ENCODE assay signal across 20 cellular contexts in genomic region chr12:32894566-32894965, GRCh38. TPM values are rescaled to one million over a fixed set of nuclear protein-coding genes. Genes with fewer than 3 reads are reported as not detected.
DNase-seq lines count a peak whose midpoint lies in the region; ATAC-seq, FAIRE-seq and TF ChIP-seq lines count a peak whose summit lies in the region.
"Had no signal": no experiment of that assay in that cellular context is flagged by ENCODE, and none has a peak within 500 bp of the region (broad histone marks: within the 10 kb centered on the region; RNA-seq: fewer than 3 reads in every experiment).

No MANE protein-coding gene starts in this region.

- no peak overlapping the region for H2AFZ ChIP-seq in astrocyte (ENCODE audit: low read depth, low read length)

- no peak for FAIRE-seq in astrocyte (lab: Jason Lieb, UNC)

- peak; percentile 40 for ATAC-seq in left ventricle myocardium superior
- no peak for ATAC-seq in GM21529 (IDR thresholded peaks at IDR 0.05; ENCODE audit: unreplicated experiment)
- ATAC-seq: esophagus mucosa; stimulated activated effector memory CD8-positive, alpha-beta T cell treated with anti-CD3 and anti-CD28 coated beads, Interleukin-12 subunit alpha, Interleukin-12 subunit beta, amount 100 ng/mL, for 72 hours had no signal

- H3K9me3 ChIP-seq in HUES48 (ENCODE audit: control insufficient read depth, insufficient read depth, low read length), result no peaks in the 10 kb centered on the region
- H3K9me3 ChIP-seq in astrocyte (ENCODE audit: insufficient read depth, low read depth, low read length), result no peaks in the 10 kb centered on the region
- H3K9me3 ChIP-seq: ascending aorta; BLaER1 treated with 17β-estradiol and CSF1 and Interleukin-3, amounts not matched to agents 10 nM and 100 nM; spleen; upper lobe of left lung had no signal

- H3K4me3 Mint-ChIP-seq in astrocyte (ENCODE audit: unreplicated experiment), result peak overlapping the region; percentile 80
- peak overlapping the region; percentile 60 for H3K4me3 Mint-ChIP-seq in progenitor cell of endocrine pancreas (ENCODE audit: low read depth)
- H3K4me3 Mint-ChIP-seq in activated naive CD4-positive, alpha-beta T cell treated with anti-CD3 and anti-CD28 coated beads for 36 hours, result no peak overlapping the region
- no peak overlapping the region for H3K4me3 Mint-ChIP-seq in activated T-helper 1 cell treated with anti-CD3 and anti-CD28 coated beads, Interleukin-12 subunit alpha, Interleukin-12 subunit beta, Interleukin-2, Interleukin-4 antibody, amounts not matched to agents 30 ng/mL and 10 ng/mL and 1 ng/mL, durations not matched to agents 14 hours and 24 hours and 36 hours
- H3K4me3 Mint-ChIP-seq: activated B cell treated with CpG ODN at 0.5 μM for 24 hours; stimulated activated effector memory CD8-positive, alpha-beta T cell treated with anti-CD3 and anti-CD28 coated beads, Interleukin-12 subunit alpha, Interleukin-12 subunit beta, amount 100 ng/mL, for 72 hours had no signal

- H3K27me3 ChIP-seq in HUES48 (ENCODE audit: control insufficient read depth, insufficient read depth, low read length) (peaks cover 10% of the 10 kb centered on the region; the same call in 1 of the 2 replicates), astrocyte (ENCODE audit: insufficient read depth, low read length) (peaks cover 11% of the 10 kb centered on the region)

- H3K27ac Mint-ChIP-seq in astrocyte (ENCODE audit: unreplicated experiment) (no peak overlapping the region), progenitor cell of endocrine pancreas (peak overlapping the region; percentile 97)
- H3K27ac Mint-ChIP-seq in activated naive CD4-positive, alpha-beta T cell treated with anti-CD3 and anti-CD28 coated beads for 36 hours, result no peak overlapping the region
- no peak overlapping the region for H3K27ac Mint-ChIP-seq in activated T-helper 1 cell treated with anti-CD3 and anti-CD28 coated beads, Interleukin-12 subunit alpha, Interleukin-12 subunit beta, Interleukin-2, Interleukin-4 antibody, amounts not matched to agents 30 ng/mL and 10 ng/mL and 1 ng/mL, durations not matched to agents 14 hours and 24 hours and 36 hours
- H3K27ac Mint-ChIP-seq: activated B cell treated with CpG ODN at 0.5 μM for 24 hours; stimulated activated effector memory CD8-positive, alpha-beta T cell treated with anti-CD3 and anti-CD28 coated beads, Interleukin-12 subunit alpha, Interleukin-12 subunit beta, amount 100 ng/mL, for 72 hours had no signal

- CTCF ChIA-PET in activated naive CD4-positive, alpha-beta T cell treated with anti-CD3 and anti-CD28 coated beads for 36 hours (lab: Charles Lee), result no interaction called here

- H3K36me3 ChIP-seq in HUES48 (ENCODE audit: control insufficient read depth, insufficient read depth, low read length) (no peaks in the 10 kb centered on the region), astrocyte (ENCODE audit: insufficient read depth, low read length) (no peaks in the 10 kb centered on the region)
- H3K36me3 ChIP-seq: ascending aorta; BLaER1 treated with 17β-estradiol and CSF1 and Interleukin-3, amounts not matched to agents 10 nM and 100 nM; spleen; upper lobe of left lung had no signal

- no peaks in the 10 kb centered on the region for H3K79me2 ChIP-seq in astrocyte (ENCODE audit: insufficient read depth, low read length)

- H3K9ac ChIP-seq in HUES48 (ENCODE audit: low read depth, low read length), result no peak overlapping the region
- H3K9ac ChIP-seq in astrocyte (ENCODE audit: low read length), result no peak overlapping the region
- H3K9ac ChIP-seq: BLaER1 treated with 17β-estradiol and CSF1 and Interleukin-3, amounts not matched to agents 10 nM and 100 nM had no signal

- H3K27me3 Mint-ChIP-seq in astrocyte (ENCODE audit: low read depth, unreplicated experiment), result no peaks in the 10 kb centered on the region
- no peaks in the 10 kb centered on the region for H3K27me3 Mint-ChIP-seq in progenitor cell of endocrine pancreas
- peaks cover 48% of the 10 kb centered on the region for H3K27me3 Mint-ChIP-seq in activated naive CD4-positive, alpha-beta T cell treated with anti-CD3 and anti-CD28 coated beads for 36 hours (ENCODE audit: low read depth)
- H3K27me3 Mint-ChIP-seq in activated T-helper 1 cell treated with anti-CD3 and anti-CD28 coated beads, Interleukin-12 subunit alpha, Interleukin-12 subunit beta, Interleukin-2, Interleukin-4 antibody, amounts not matched to agents 30 ng/mL and 10 ng/mL and 1 ng/mL, durations not matched to agents 14 hours and 24 hours and 36 hours (ENCODE audit: insufficient read depth), result peaks cover 42% of the 10 kb centered on the region

- peaks cover 56% of the 10 kb centered on the region for H3K4me1 ChIP-seq in HUES48 (ENCODE audit: control insufficient read depth, insufficient read depth, low read length)
- peaks cover 11% of the 10 kb centered on the region for H3K4me1 ChIP-seq in astrocyte (ENCODE audit: insufficient read depth, low read length)

- H3K9me3 Mint-ChIP-seq in astrocyte (ENCODE audit: unreplicated experiment) (no peaks in the 10 kb centered on the region), progenitor cell of endocrine pancreas (ENCODE audit: low read depth) (no peaks in the 10 kb centered on the region)
- H3K9me3 Mint-ChIP-seq in activated naive CD4-positive, alpha-beta T cell treated with anti-CD3 and anti-CD28 coated beads for 36 hours, result no peaks in the 10 kb centered on the region
- no peaks in the 10 kb centered on the region for H3K9me3 Mint-ChIP-seq in activated T-helper 1 cell treated with anti-CD3 and anti-CD28 coated beads, Interleukin-12 subunit alpha, Interleukin-12 subunit beta, Interleukin-2, Interleukin-4 antibody, amounts not matched to agents 30 ng/mL and 10 ng/mL and 1 ng/mL, durations not matched to agents 14 hours and 24 hours and 36 hours
- H3K9me3 Mint-ChIP-seq: activated B cell treated with CpG ODN at 0.5 μM for 24 hours; stimulated activated effector memory CD8-positive, alpha-beta T cell treated with anti-CD3 and anti-CD28 coated beads, Interleukin-12 subunit alpha, Interleukin-12 subunit beta, amount 100 ng/mL, for 72 hours had no signal

- H3K4me1 Mint-ChIP-seq in astrocyte (ENCODE audit: low read depth, unreplicated experiment) (peaks cover 38% of the 10 kb centered on the region), progenitor cell of endocrine pancreas (ENCODE audit: low read depth) (peaks cover 66% of the 10 kb centered on the region)
- peaks cover 18% of the 10 kb centered on the region for H3K4me1 Mint-ChIP-seq in activated naive CD4-positive, alpha-beta T cell treated with anti-CD3 and anti-CD28 coated beads for 36 hours (ENCODE audit: low read depth)
- H3K4me1 Mint-ChIP-seq in activated T-helper 1 cell treated with anti-CD3 and anti-CD28 coated beads, Interleukin-12 subunit alpha, Interleukin-12 subunit beta, Interleukin-2, Interleukin-4 antibody, amounts not matched to agents 30 ng/mL and 10 ng/mL and 1 ng/mL, durations not matched to agents 14 hours and 24 hours and 36 hours (ENCODE audit: low read depth), result peaks cover 14% of the 10 kb centered on the region

- DNase-seq in astrocyte (ENCODE audit: low read depth) (no peak), left ventricle myocardium superior (no peak), progenitor cell of endocrine pancreas (ENCODE audit: low spot score, unreplicated experiment) (no peak), activated gamma-delta T cell (lab: John Stamatoyannopoulos, UW) (no peak)
- DNase-seq in activated naive CD4-positive, alpha-beta T cell treated with anti-CD3 and anti-CD28 coated beads for 36 hours, result no peak
- DNase-seq in activated T-helper 1 cell treated with anti-CD3 and anti-CD28 coated beads, Interleukin-12 subunit alpha, Interleukin-12 subunit beta, Interleukin-2, Interleukin-4 antibody, amounts not matched to agents 30 ng/mL and 10 ng/mL and 1 ng/mL, durations not matched to agents 14 hours and 24 hours and 36 hours (ENCODE audit: low spot score), result no peak
- DNase-seq: activated B cell treated with CpG ODN at 0.5 μM for 24 hours; activated effector memory CD4-positive, alpha-beta T cell treated with anti-CD3 and anti-CD28 coated beads, Interleukin-2, amount 50 U/mL, for 16 hours; head of caudate nucleus; NCI-H1092; NCI-H526 treated with DMSO at 0.1 percent for 48 hours; spleen; upper lobe of left lung had no signal

- intact Hi-C loops in left ventricle myocardium superior (cut with micrococcal nuclease), result loop anchor here (10.0 kb wide), 1 partner anchor 100 kb away; no protein-coding TSS in a partner anchor
- intact Hi-C loops in activated naive CD4-positive, alpha-beta T cell treated with anti-CD3 and anti-CD28 coated beads for 36 hours (cut with micrococcal nuclease), result loop anchor here (10.0 kb wide), 1 partner anchor 440 kb away; no protein-coding TSS in a partner anchor
- intact Hi-C loops in activated T-helper 1 cell treated with anti-CD3 and anti-CD28 coated beads, Interleukin-12 subunit alpha, Interleukin-12 subunit beta, Interleukin-2, Interleukin-4 antibody, amounts not matched to agents 30 ng/mL and 10 ng/mL and 1 ng/mL, durations not matched to agents 14 hours and 24 hours and 36 hours (cut with micrococcal nuclease), result loop anchor here (10.0 kb wide), 1 partner anchor 1130 kb away; the partner anchor contains the start of gene ALG10

- peaks cover 2% of the 10 kb centered on the region for H3K36me3 Mint-ChIP-seq in astrocyte (ENCODE audit: low read depth, unreplicated experiment)
- no peaks in the 10 kb centered on the region for H3K36me3 Mint-ChIP-seq in progenitor cell of endocrine pancreas (ENCODE audit: insufficient read depth)
- no peaks in the 10 kb centered on the region for H3K36me3 Mint-ChIP-seq in activated naive CD4-positive, alpha-beta T cell treated with anti-CD3 and anti-CD28 coated beads for 36 hours (ENCODE audit: low read depth)
- no peaks in the 10 kb centered on the region for H3K36me3 Mint-ChIP-seq in activated T-helper 1 cell treated with anti-CD3 and anti-CD28 coated beads, Interleukin-12 subunit alpha, Interleukin-12 subunit beta, Interleukin-2, Interleukin-4 antibody, amounts not matched to agents 30 ng/mL and 10 ng/mL and 1 ng/mL, durations not matched to agents 14 hours and 24 hours and 36 hours (ENCODE audit: low read depth)
- H3K36me3 Mint-ChIP-seq: stimulated activated effector memory CD8-positive, alpha-beta T cell treated with anti-CD3 and anti-CD28 coated beads, Interleukin-12 subunit alpha, Interleukin-12 subunit beta, amount 100 ng/mL, for 72 hours had no signal

- H4K20me1 ChIP-seq in astrocyte (ENCODE audit: insufficient read depth, low read length), result no peaks in the 10 kb centered on the region
- H4K20me1 ChIP-seq: BLaER1 treated with 17β-estradiol and CSF1 and Interleukin-3, amounts not matched to agents 10 nM and 100 nM had no signal

- H3K4me2 ChIP-seq in astrocyte (ENCODE audit: low read length), result no peak overlapping the region
- H3K4me2 ChIP-seq: BLaER1 treated with 17β-estradiol and CSF1 and Interleukin-3, amounts not matched to agents 10 nM and 100 nM had no signal

- H3K4me3 ChIP-seq in HUES48 (ENCODE audit: low read depth, low read length), result peak overlapping the region; percentile 74; the same call in 1 of the 2 replicates
- H3K4me3 ChIP-seq in astrocyte (ENCODE audit: insufficient read depth, low read depth, low read length), result no peak overlapping the region
- H3K4me3 ChIP-seq: BLaER1 treated with 17β-estradiol and CSF1 and Interleukin-3, amounts not matched to agents 10 nM and 100 nM had no signal

- TF ChIP-seq CTCF in astrocyte (IDR thresholded peaks at IDR 0.05; ENCODE audit: insufficient read depth, low read depth, low read length), result no peak
- TF ChIP-seq CTCF in progenitor cell of endocrine pancreas (IDR thresholded peaks at IDR 0.05; ENCODE audit: unreplicated experiment), result no peak

- H3K27ac ChIP-seq in HUES48 (ENCODE audit: low read depth, low read length) (no peak overlapping the region), astrocyte (ENCODE audit: low read depth, low read length) (no peak overlapping the region)
- H3K27ac ChIP-seq: ascending aorta; BLaER1 treated with 17β-estradiol and CSF1 and Interleukin-3, amounts not matched to agents 10 nM and 100 nM; spleen; upper lobe of left lung had no signal

RNA-seq across cellular contexts. Expression of gene PKP2, which starts 2.0 kb away (rescaled TPM):
- total RNA-seq in astrocyte, result 18.7 and 35.4 TPM in 2 replicates
- 423 TPM for total RNA-seq in left ventricle myocardium superior
- total RNA-seq in progenitor cell of endocrine pancreas, result 102 and 103 TPM in 2 replicates
- total RNA-seq in activated naive CD4-positive, alpha-beta T cell treated with anti-CD3 and anti-CD28 coated beads for 36 hours, result under 1 TPM; 0.22 to 0.26 TPM
- not detected in 2 replicates for total RNA-seq in activated T-helper 1 cell treated with anti-CD3 and anti-CD28 coated beads, Interleukin-12 subunit alpha, Interleukin-12 subunit beta, Interleukin-2, Interleukin-4 antibody, amounts not matched to agents 30 ng/mL and 10 ng/mL and 1 ng/mL, durations not matched to agents 14 hours and 24 hours and 36 hours
- total RNA-seq: activated B cell treated with CpG ODN at 0.5 μM for 24 hours; ascending aorta; T-helper 1 cell treated with Interleukin-12 subunit alpha and Interleukin-12 subunit beta and Interleukin-4 antibody, amounts not matched to agents 30 ng/mL and 1 ng/mL, for 36 hours had no signal

Comparison
In these comparisons a context has a peak if more than half of its experiments do, and no peak if none do; other contexts are left out.
1. H3K4me3 Mint-ChIP-seq: peak in astrocyte (single experiment) and progenitor cell of endocrine pancreas (single experiment); none in activated naive CD4-positive, alpha-beta T cell treated with anti-CD3 and anti-CD28 coated beads for 36 hours (single experiment) and activated T-helper 1 cell treated with anti-CD3 and anti-CD28 coated beads, Interleukin-12 subunit alpha, Interleukin-12 subunit beta, Interleukin-2, Interleukin-4 antibody, amounts not matched to agents 30 ng/mL and 10 ng/mL and 1 ng/mL, durations not matched to agents 14 hours and 24 hours and 36 hours (single experiment).
2. RNA of gene PKP2, which starts 2.0 kb away (total RNA-seq): 423 TPM in left ventricle myocardium superior (single experiment), 102 to 103 TPM in progenitor cell of endocrine pancreas and 18.7 to 35.4 TPM in astrocyte; 0.22 to 0.26 TPM in activated naive CD4-positive, alpha-beta T cell treated with anti-CD3 and anti-CD28 coated beads for 36 hours and not detected in activated T-helper 1 cell treated with anti-CD3 and anti-CD28 coated beads, Interleukin-12 subunit alpha, Interleukin-12 subunit beta, Interleukin-2, Interleukin-4 antibody, amounts not matched to agents 30 ng/mL and 10 ng/mL and 1 ng/mL, durations not matched to agents 14 hours and 24 hours and 36 hours; every median in the first group is over 10 times any median in the second.